In genomic region chr1:219402925-219403324, GRCh38 we compare ENCODE assay signal across 17 cellular contexts.
DNase-seq lines count a peak whose midpoint lies in the region; ATAC-seq and TF ChIP-seq lines count a peak whose summit lies in the region.
"Had no signal": no experiment of that assay in that cellular context is flagged by ENCODE, and none has a peak within 500 bp of the region (broad histone marks: within the 10 kb centered on the region; RNA-seq: fewer than 3 reads in every experiment).

No MANE protein-coding gene starts in this region.

- no peak for TF ChIP-seq CTCF in fibroblast of mammary gland (conservative IDR thresholded peaks at IDR 0.05; ENCODE audit: control insufficient read depth, insufficient read depth, low read depth, low read length)

- H3K4me3 ChIP-seq in fibroblast of mammary gland (ENCODE audit: control insufficient read depth, low read depth, low read length) = no peak overlapping the region

- no peak for ATAC-seq in Right ventricle myocardium inferior
- ATAC-seq in HG03442 (IDR thresholded peaks at IDR 0.05; ENCODE audit: unreplicated experiment) = no peak

- intact Hi-C loops in Right ventricle myocardium inferior (cut with DNase I) = no loop called here

- DNase-seq in EH (ENCODE audit: low read depth) = peak; percentile 6
- peak; percentile 8 for DNase-seq in M059J (ENCODE audit: low read depth)
- DNase-seq in fibroblast of mammary gland (ENCODE audit: low read depth) = peak; percentile 7
- DNase-seq in Right ventricle myocardium inferior (ENCODE audit: missing footprints) = no peak
- DNase-seq in ecto neural progenitor cell (ENCODE audit: low spot score) = no peak
- DNase-seq: ACHN; BE2C; C1 segment of cervical spinal cord; CD4-positive, CD25-positive, alpha-beta regulatory T cell; CD8-positive, alpha-beta memory T cell; COR-L47; DMS 273 treated with DMSO at 0.1 percent for 48 hours; DMS53; DND-41; HCEC 1CT; IMR-90 had no signal

Comparison
In these comparisons a context has a peak if more than half of its experiments do, and no peak if none do; other contexts are left out.
1. DNase-seq: peak in EH (single experiment), M059J (single experiment) and fibroblast of mammary gland (single experiment); none in Right ventricle myocardium inferior (single experiment) and ecto neural progenitor cell (single experiment).